ENCODE assay signal across 25 cellular contexts in the genomic region with DNA sequence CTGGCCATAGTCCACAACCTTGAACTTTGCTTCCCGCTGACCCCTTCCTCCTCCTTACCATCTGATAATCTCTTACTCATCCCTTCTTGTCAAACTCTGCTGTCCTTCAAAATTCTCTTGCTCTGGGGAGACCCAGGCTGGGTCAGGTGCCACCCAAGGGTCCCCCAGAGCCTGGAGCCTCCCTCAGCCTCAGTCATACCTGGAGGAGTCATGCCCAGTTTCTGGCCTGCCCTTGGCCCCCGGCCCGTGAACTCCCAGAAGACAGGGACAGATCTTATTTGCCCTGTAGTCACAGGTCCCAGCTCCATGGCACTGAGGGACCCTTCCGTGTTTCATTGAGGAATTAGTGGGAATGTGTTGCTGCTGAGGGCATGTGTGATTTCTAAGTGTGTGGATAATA. TPM values are rescaled to one million over a fixed set of nuclear protein-coding genes. Genes with fewer than 3 reads are reported as not detected.
"Had no signal": no experiment of that assay in that cellular context is flagged by ENCODE, and none has a peak within 500 bp of the region (broad histone marks: within the 10 kb centered on the region; RNA-seq: fewer than 3 reads in every experiment).

No MANE protein-coding gene starts in this region.

- H3K36me3 ChIP-seq: pancreas, prostate gland, right lobe of liver, stomach, thoracic aorta, uterus had no signal

- H3K79me2 ChIP-seq: hepatocyte had no signal

- H3K27me3 ChIP-seq: uterus had no signal

- H3K9me3 ChIP-seq: pancreas, prostate gland, right lobe of liver, stomach, thoracic aorta, uterus had no signal

- H3K4me2 ChIP-seq: hepatocyte had no signal

- ATAC-seq: left colon; left ventricle myocardium superior; naive thymus-derived CD8-positive, alpha-beta T cell; pancreas had no signal

- H3K4me3 ChIP-seq: dorsolateral prefrontal cortex, hepatocyte, pancreas, prostate gland, right lobe of liver, stomach, thoracic aorta, uterus had no signal

- DNase-seq: cortex of kidney; effector CD8-positive, alpha-beta T cell; foreskin melanocyte; head of caudate nucleus; left ventricle myocardium superior; nucleus accumbens; stimulated activated naive CD4-positive, alpha-beta T cell; stomach; substantia nigra; uterus had no signal

- FAIRE-seq: pancreas had no signal

- H3K4me1 Mint-ChIP-seq: naive thymus-derived CD8-positive, alpha-beta T cell had no signal

- H2AFZ ChIP-seq: hepatocyte had no signal

- H3K36me3 Mint-ChIP-seq: naive thymus-derived CD8-positive, alpha-beta T cell; type B pancreatic cell had no signal

- H3K27ac Mint-ChIP-seq: naive thymus-derived CD8-positive, alpha-beta T cell; type B pancreatic cell had no signal

- H3K27ac ChIP-seq: dorsolateral prefrontal cortex, hepatocyte, pancreas, prostate gland, right lobe of liver, stomach, thoracic aorta, uterus had no signal

- H3K9me3 Mint-ChIP-seq: type B pancreatic cell had no signal

- H3K4me1 ChIP-seq: pancreas, prostate gland, right lobe of liver, uterus had no signal

- H3K4me3 Mint-ChIP-seq: naive thymus-derived CD8-positive, alpha-beta T cell; type B pancreatic cell had no signal

RNA-seq across cellular contexts. Expression of gene GPR78, which starts 4.7 kb away (rescaled TPM):
- total RNA-seq: kidney epithelial cell; left ventricle myocardium superior; lung microvascular endothelial cell; mesenteric fat pad; mononuclear cell; naive thymus-derived CD8-positive, alpha-beta T cell; pancreas; renal cortical epithelial cell; right lobe of liver; thoracic aorta had no signal
- polyA plus RNA-seq: naive thymus-derived CD8-positive, alpha-beta T cell; neural cell had no signal

RNA-seq across cellular contexts. Expression of gene CPZ, which starts 17.1 kb away (rescaled TPM):
- total RNA-seq: lung microvascular endothelial cell; mononuclear cell; naive thymus-derived CD8-positive, alpha-beta T cell had no signal
- polyA plus RNA-seq: naive thymus-derived CD8-positive, alpha-beta T cell; neural cell had no signal
